Comparison of ENCODE assay signal across 33 cellular contexts in the genomic region with DNA sequence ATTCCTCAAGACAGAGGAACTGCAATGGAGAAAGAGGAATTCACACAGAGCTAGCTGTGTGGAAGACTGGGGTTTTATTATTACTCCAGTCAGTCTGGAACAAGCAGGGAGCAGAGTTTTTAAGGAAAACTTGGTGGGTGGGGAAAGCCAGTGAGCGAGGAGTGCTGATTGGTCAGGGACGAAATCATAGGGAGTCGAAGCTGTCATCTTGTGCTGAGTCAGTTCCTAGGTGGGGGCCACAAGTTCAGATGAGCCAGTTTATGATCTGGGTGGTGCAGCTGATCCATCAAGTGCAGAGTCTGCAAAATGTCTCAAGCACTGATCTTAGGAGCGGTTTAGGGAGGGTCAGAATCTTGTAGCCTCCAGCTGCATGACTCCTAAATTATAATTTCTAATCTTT. TPM values are rescaled to one million over a fixed set of nuclear protein-coding genes. Genes with fewer than 3 reads are reported as not detected.
DNase-seq lines count a peak whose midpoint lies in the region; ATAC-seq, FAIRE-seq and TF ChIP-seq lines count a peak whose summit lies in the region.
"Had no signal": no experiment of that assay in that cellular context is flagged by ENCODE, and none has a peak within 500 bp of the region (broad histone marks: within the 10 kb centered on the region; RNA-seq: fewer than 3 reads in every experiment).

No MANE protein-coding gene starts in this region.

- peaks cover 0 to 15% of the 10 kb centered on the region in 2 donors for H3K27me3 Mint-ChIP-seq in CD8-positive, alpha-beta memory T cell
- H3K27me3 Mint-ChIP-seq in stimulated activated naive CD8-positive, alpha-beta T cell treated with anti-CD3 and anti-CD28 coated beads, Interleukin-15, amount 100 ng/mL, for 72 hours: no peaks in the 10 kb centered on the region
- H3K27me3 Mint-ChIP-seq: activated CD4-positive, alpha-beta memory T cell treated with anti-CD3 and anti-CD28 coated beads for 36 hours; central memory CD8-positive, alpha-beta T cell had no signal

- H3K27me3 ChIP-seq in GM23248 (replicated peaks; ENCODE audit: insufficient read depth): peaks cover 7% of the 10 kb centered on the region; the same call in 1 of the 2 replicates
- no peaks in the 10 kb centered on the region for H3K27me3 ChIP-seq in foreskin keratinocyte
- H3K27me3 ChIP-seq in small intestine (ENCODE audit: control insufficient read depth in 2 of 2, insufficient read depth in 2 of 2, low read length in 2 of 2): no peaks in the 10 kb centered on the region
- H3K27me3 ChIP-seq in CD8-positive, alpha-beta memory T cell (ENCODE audit: insufficient read depth, low read length, poor library complexity, severe bottlenecking): no peaks in the 10 kb centered on the region
- H3K27me3 ChIP-seq: neutrophil, right lobe of liver had no signal

- WGBS in GM23248 (ENCODE audit: low coverage in 1 of 2, low lambda C conversion rate in 2 of 2, missing lambda C conversion rate in 2 of 2), 2 experiments: 3 to 9% methylated on average over 3 to 4 of the region's 4 CpGs
- WGBS in small intestine, 3 donors: 22 to 53% (median 43%) methylated on average over 4 of the region's 4 CpGs

- H3K9me3 ChIP-seq in GM23248 (ENCODE audit: low read depth) (no peaks in the 10 kb centered on the region), small intestine (ENCODE audit: control insufficient read depth, low read depth) (no peaks in the 10 kb centered on the region)
- H3K9me3 ChIP-seq in CD8-positive, alpha-beta memory T cell (ENCODE audit: low read length): no peaks in the 10 kb centered on the region
- H3K9me3 ChIP-seq: neutrophil, prostate gland, right lobe of liver had no signal

- H2AFZ ChIP-seq in GM23248: no peak overlapping the region

- H3K9ac ChIP-seq in GM23248: no peak overlapping the region

- H3K4me3 ChIP-seq in GM23248 (no peak overlapping the region), small intestine (ENCODE audit: low read depth in 1 of 2, low read length in 2 of 2) (no peak overlapping the region)
- H3K4me3 ChIP-seq in CD8-positive, alpha-beta memory T cell (ENCODE audit: low read length): no peak overlapping the region
- H3K4me3 ChIP-seq: prostate gland, right lobe of liver had no signal

- no peaks in the 10 kb centered on the region for H3K9me3 Mint-ChIP-seq in CD8-positive, alpha-beta memory T cell
- no peaks in the 10 kb centered on the region for H3K9me3 Mint-ChIP-seq in stimulated activated naive CD8-positive, alpha-beta T cell treated with anti-CD3 and anti-CD28 coated beads, Interleukin-15, amount 100 ng/mL, for 72 hours
- H3K9me3 Mint-ChIP-seq: activated CD4-positive, alpha-beta memory T cell treated with anti-CD3 and anti-CD28 coated beads for 36 hours; activated naive CD4-positive, alpha-beta T cell treated with anti-CD3 and anti-CD28 coated beads for 36 hours; CD4-positive, alpha-beta memory T cell; central memory CD8-positive, alpha-beta T cell; stimulated activated effector memory CD8-positive, alpha-beta T cell treated with anti-CD3 and anti-CD28 coated beads, Interleukin-12 subunit alpha, Interleukin-12 subunit beta, amount 100 ng/mL, for 72 hours had no signal

- POLR2A ChIA-PET in CD8-positive, alpha-beta memory T cell (lab: Charles Lee): no interaction called here

- no peak for TF ChIP-seq CTCF in foreskin keratinocyte (conservative IDR thresholded peaks at IDR 0.05)

- H3K4me1 ChIP-seq in GM23248 (ENCODE audit: insufficient read depth) (no peaks in the 10 kb centered on the region), foreskin keratinocyte (no peaks in the 10 kb centered on the region), small intestine (ENCODE audit: control insufficient read depth in 2 of 2, insufficient read depth in 1 of 2, low read depth in 1 of 2, low read length in 1 of 2) (no peaks in the 10 kb centered on the region)
- no peaks in the 10 kb centered on the region for H3K4me1 ChIP-seq in CD8-positive, alpha-beta memory T cell (ENCODE audit: insufficient read depth, low read length)
- H3K4me1 ChIP-seq: prostate gland, right lobe of liver had no signal

- no peak for FAIRE-seq in small intestine (lab: Jason Lieb, UNC)
- FAIRE-seq: H54, islet of Langerhans had no signal

- peak; percentile 54 for ATAC-seq in foreskin keratinocyte
- no peak for ATAC-seq in GM18870 (IDR thresholded peaks at IDR 0.05; ENCODE audit: unreplicated experiment)
- ATAC-seq in stimulated activated naive CD8-positive, alpha-beta T cell treated with anti-CD3 and anti-CD28 coated beads, Interleukin-15, amount 100 ng/mL, for 72 hours: no peak
- ATAC-seq: naive thymus-derived CD4-positive, alpha-beta T cell; right lobe of liver; Right ventricle myocardium inferior; stimulated activated effector memory CD8-positive, alpha-beta T cell treated with anti-CD3 and anti-CD28 coated beads, Interleukin-12 subunit alpha, Interleukin-12 subunit beta, amount 100 ng/mL, for 72 hours; T-helper 17 cell had no signal

- CTCF ChIA-PET in CD8-positive, alpha-beta memory T cell (lab: Charles Lee): interaction anchor here (0.9 kb wide), 1 partner anchor 71 kb away, joined by 3 read pairs; no protein-coding TSS in a partner anchor

- no peak overlapping the region for H3K4me2 ChIP-seq in GM23248 (ENCODE audit: unreplicated experiment)

- H3K27ac ChIP-seq in GM23248 (no peak overlapping the region), foreskin keratinocyte (no peak overlapping the region), small intestine (ENCODE audit: low read depth in 1 of 2, low read length in 1 of 2) (no peak overlapping the region)
- H3K27ac ChIP-seq in CD8-positive, alpha-beta memory T cell (ENCODE audit: low read depth, low read length): no peak overlapping the region
- H3K27ac ChIP-seq: neutrophil, prostate gland, right lobe of liver had no signal

- H3K27ac Mint-ChIP-seq in CD8-positive, alpha-beta memory T cell: no peak overlapping the region
- H3K27ac Mint-ChIP-seq in stimulated activated naive CD8-positive, alpha-beta T cell treated with anti-CD3 and anti-CD28 coated beads, Interleukin-15, amount 100 ng/mL, for 72 hours: peak overlapping the region in 1 of 2 donors; percentile 7
- H3K27ac Mint-ChIP-seq: activated CD4-positive, alpha-beta memory T cell treated with anti-CD3 and anti-CD28 coated beads for 36 hours; activated naive CD4-positive, alpha-beta T cell treated with anti-CD3 and anti-CD28 coated beads for 36 hours; naive thymus-derived CD4-positive, alpha-beta T cell; stimulated activated effector memory CD8-positive, alpha-beta T cell treated with anti-CD3 and anti-CD28 coated beads, Interleukin-12 subunit alpha, Interleukin-12 subunit beta, amount 100 ng/mL, for 72 hours; T-helper 17 cell had no signal

- H3K4me1 Mint-ChIP-seq in CD8-positive, alpha-beta memory T cell: no peaks in the 10 kb centered on the region
- no peaks in the 10 kb centered on the region for H3K4me1 Mint-ChIP-seq in stimulated activated naive CD8-positive, alpha-beta T cell treated with anti-CD3 and anti-CD28 coated beads, Interleukin-15, amount 100 ng/mL, for 72 hours
- H3K4me1 Mint-ChIP-seq: CD4-positive, alpha-beta memory T cell; central memory CD8-positive, alpha-beta T cell; stimulated activated effector memory CD8-positive, alpha-beta T cell treated with anti-CD3 and anti-CD28 coated beads, Interleukin-12 subunit alpha, Interleukin-12 subunit beta, amount 100 ng/mL, for 72 hours had no signal

- no peaks in the 10 kb centered on the region for H3K79me2 ChIP-seq in GM23248 (ENCODE audit: insufficient read depth)

- H4K20me1 ChIP-seq in GM23248 (ENCODE audit: insufficient read depth): no peaks in the 10 kb centered on the region

- no peak overlapping the region for H3K4me3 Mint-ChIP-seq in CD8-positive, alpha-beta memory T cell
- no peak overlapping the region for H3K4me3 Mint-ChIP-seq in stimulated activated naive CD8-positive, alpha-beta T cell treated with anti-CD3 and anti-CD28 coated beads, Interleukin-15, amount 100 ng/mL, for 72 hours
- H3K4me3 Mint-ChIP-seq: activated CD4-positive, alpha-beta memory T cell treated with anti-CD3 and anti-CD28 coated beads for 36 hours; activated naive CD4-positive, alpha-beta T cell treated with anti-CD3 and anti-CD28 coated beads for 36 hours; CD4-positive, alpha-beta memory T cell; central memory CD8-positive, alpha-beta T cell; naive thymus-derived CD4-positive, alpha-beta T cell; stimulated activated effector memory CD8-positive, alpha-beta T cell treated with anti-CD3 and anti-CD28 coated beads, Interleukin-12 subunit alpha, Interleukin-12 subunit beta, amount 100 ng/mL, for 72 hours; T-helper 17 cell had no signal

- H3K36me3 Mint-ChIP-seq in CD8-positive, alpha-beta memory T cell: no peaks in the 10 kb centered on the region
- H3K36me3 Mint-ChIP-seq: activated CD4-positive, alpha-beta memory T cell treated with anti-CD3 and anti-CD28 coated beads for 36 hours; CD4-positive, alpha-beta memory T cell; naive thymus-derived CD4-positive, alpha-beta T cell; stimulated activated effector memory CD8-positive, alpha-beta T cell treated with anti-CD3 and anti-CD28 coated beads, Interleukin-12 subunit alpha, Interleukin-12 subunit beta, amount 100 ng/mL, for 72 hours had no signal

- H3F3A ChIP-seq in GM23248 (ENCODE audit: insufficient read depth): no peaks in the 10 kb centered on the region

- DNase-seq in GM23248 (peak; percentile 38), amniotic epithelial cell (ENCODE audit: low read depth) (peak; percentile 42), foreskin keratinocyte (peak in 1 of 2 donors; percentile 42), small intestine (peak; percentile 81)
- no peak for DNase-seq in CD8-positive, alpha-beta memory T cell
- DNase-seq in stimulated activated naive CD8-positive, alpha-beta T cell treated with anti-CD3 and anti-CD28 coated beads, Interleukin-15, amount 100 ng/mL, for 72 hours: no peak
- no peak for DNase-seq in stimulated activated CD4-positive, alpha-beta T cell treated with anti-CD3 and anti-CD28 coated beads, Interleukin-2, amount 100 ng/mL, for 24 hours
- DNase-seq: activated CD4-positive, alpha-beta memory T cell treated with anti-CD3 and anti-CD28 coated beads for 36 hours; activated CD4-positive, alpha-beta T cell treated with anti-CD3 and anti-CD28 coated beads for 1 hour; activated naive CD4-positive, alpha-beta T cell treated with anti-CD3 and anti-CD28 coated beads for 36 hours; CD4-positive, alpha-beta memory T cell; dermis blood vessel endothelial cell; glutamatergic neuron; KBM-7; midbrain; naive thymus-derived CD4-positive, alpha-beta T cell; NCI-H1105; NCI-H1930; NCI-H2171 treated with DMSO at 0.1 percent for 48 hours; NCI-H510A; right lobe of liver; T-helper 17 cell had no signal

- in situ Hi-C loops in GM23248 (cut with MboI): no loop called here

- no peaks in the 10 kb centered on the region for H3K9me2 ChIP-seq in GM23248 (ENCODE audit: insufficient read depth)

- H3K36me3 ChIP-seq in GM23248 (ENCODE audit: low read depth): no peaks in the 10 kb centered on the region
- no peaks in the 10 kb centered on the region for H3K36me3 ChIP-seq in small intestine (ENCODE audit: control insufficient read depth in 2 of 2, insufficient read depth in 2 of 2, low read length in 2 of 2)
- no peaks in the 10 kb centered on the region for H3K36me3 ChIP-seq in CD8-positive, alpha-beta memory T cell (ENCODE audit: insufficient read depth, low read length)
- H3K36me3 ChIP-seq: neutrophil, prostate gland, right lobe of liver had no signal

RNA-seq across cellular contexts. Expression of gene CXCR1, which starts 14.0 kb away (rescaled TPM):
- total RNA-seq in GM23248 (2014; rRNA removed; shearing (Covaris generic)): not detected in 2 replicates
- polyA plus RNA-seq in GM23248 (2016; fragmentation: Nextera tagmentation; extraction: Ambion mirVana) (not detected in 2 replicates), foreskin keratinocyte (0.39 and 0.55 TPM in 2 replicates), small intestine (under 1 TPM in 2 of 3 donors, not detected in 1; 0.03 to 0.22 TPM)
- 0.28 and 0.41 TPM in 2 replicates for total RNA-seq in foreskin keratinocyte
- not detected for total RNA-seq in CD8-positive, alpha-beta memory T cell
- 1.1 TPM for polyA plus RNA-seq in CD8-positive, alpha-beta memory T cell
- total RNA-seq: activated CD4-positive, alpha-beta memory T cell treated with anti-CD3 and anti-CD28 coated beads for 36 hours; activated naive CD4-positive, alpha-beta T cell treated with anti-CD3 and anti-CD28 coated beads for 36 hours; CD4-positive, alpha-beta memory T cell; Daoy; dermis blood vessel endothelial cell; T-helper 17 cell; ureter had no signal
- polyA plus RNA-seq: CD4-positive, alpha-beta memory T cell had no signal

RNA-seq across cellular contexts. Expression of gene ARPC2, which starts 36.3 kb away (rescaled TPM):
- total RNA-seq in GM23248 (2014; rRNA removed; shearing (Covaris generic)): 568 and 644 TPM in 2 replicates
- polyA plus RNA-seq in GM23248 (2016; fragmentation: Nextera tagmentation; extraction: Ambion mirVana) (837 and 851 TPM in 2 replicates), foreskin keratinocyte (894 and 918 TPM in 2 replicates), small intestine (100 to 1,000 TPM; 251 to 300 (median 288) TPM)
- 794 and 818 TPM in 2 replicates for total RNA-seq in foreskin keratinocyte
- 100 to 1,000 TPM; 575 to 600 TPM for total RNA-seq in CD8-positive, alpha-beta memory T cell
- polyA plus RNA-seq in CD8-positive, alpha-beta memory T cell: 970 TPM

RNA-seq across cellular contexts. Expression of gene CXCR2, which starts 54.9 kb away (rescaled TPM):
- not detected in 2 replicates for total RNA-seq in GM23248 (2014; rRNA removed; shearing (Covaris generic))
- polyA plus RNA-seq in GM23248 (2016; fragmentation: Nextera tagmentation; extraction: Ambion mirVana) (not detected in 2 replicates), foreskin keratinocyte (0.13 and 0.18 TPM in 2 replicates), small intestine (under 1 TPM in 2 of 3 donors, not detected in 1; 0.04 to 0.45 TPM)
- 0.25 and 0.31 TPM in 2 replicates for total RNA-seq in foreskin keratinocyte
- not detected for total RNA-seq in CD8-positive, alpha-beta memory T cell
- polyA plus RNA-seq in CD8-positive, alpha-beta memory T cell: 0.85 TPM
- total RNA-seq: activated CD4-positive, alpha-beta memory T cell treated with anti-CD3 and anti-CD28 coated beads for 36 hours; CD4-positive, alpha-beta memory T cell; Daoy; dermis blood vessel endothelial cell; MCF 10A had no signal
- polyA plus RNA-seq: CD4-positive, alpha-beta memory T cell; naive thymus-derived CD4-positive, alpha-beta T cell had no signal

Comparison
In these comparisons a context has a peak if more than half of its experiments do, and no peak if none do; other contexts are left out.
1. DNase-seq: peak in GM23248 (single experiment), amniotic epithelial cell (single experiment) and small intestine (single experiment); none in CD8-positive, alpha-beta memory T cell (0 of 5), stimulated activated naive CD8-positive, alpha-beta T cell treated with anti-CD3 and anti-CD28 coated beads, Interleukin-15, amount 100 ng/mL, for 72 hours (0 of 2) and stimulated activated CD4-positive, alpha-beta T cell treated with anti-CD3 and anti-CD28 coated beads, Interleukin-2, amount 100 ng/mL, for 24 hours (0 of 2).